Comparison of ENCODE assay signal across 17 cellular contexts in the genomic region with DNA sequence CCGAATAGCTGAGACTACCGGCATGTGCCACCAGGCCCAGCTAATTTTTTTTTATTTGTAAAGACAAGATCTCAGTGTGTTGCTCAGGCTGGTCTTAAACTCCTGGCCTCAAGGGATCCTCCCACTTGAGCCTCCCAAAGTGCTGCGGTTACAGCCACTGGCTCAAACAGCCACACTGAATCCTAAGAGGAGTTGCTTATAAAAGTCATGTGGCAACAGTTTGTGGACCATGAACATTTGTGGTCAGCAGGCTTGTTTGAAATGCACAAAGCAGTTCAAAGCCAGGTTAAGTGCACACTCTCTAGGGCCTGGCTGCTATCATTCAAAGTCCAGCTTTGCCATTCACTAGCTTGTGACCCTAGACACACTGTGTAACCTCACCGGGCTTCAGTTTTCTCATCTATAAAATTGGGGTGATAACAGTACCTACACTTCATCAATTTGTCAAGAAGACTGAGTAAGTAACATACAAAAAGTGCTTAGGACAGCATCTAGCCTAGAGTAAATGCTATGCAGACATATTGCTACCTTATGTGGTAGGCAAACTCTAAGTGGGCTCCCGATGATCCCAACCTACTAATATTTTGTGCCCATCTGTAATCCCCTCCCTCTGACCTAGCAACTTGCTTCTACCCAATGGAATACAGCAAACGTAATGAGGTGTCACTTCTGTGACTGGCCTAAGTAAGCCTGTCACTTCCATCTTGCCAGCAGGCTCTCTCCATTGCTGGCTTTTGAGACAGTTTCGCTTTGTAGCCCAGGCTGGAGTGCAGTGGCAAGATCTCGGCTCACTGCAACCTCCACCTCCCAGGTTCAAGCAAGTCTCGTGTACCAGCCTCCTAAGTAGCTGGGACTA.
A peak's percentile ranks its signal among the peaks of the same experiment; 100 is the strongest.
DNase-seq lines count a peak whose midpoint lies in the region; ATAC-seq and TF ChIP-seq lines count a peak whose summit lies in the region.
"Had no signal": no experiment of that assay in that cellular context is flagged by ENCODE, and none has a peak within 500 bp of the region (broad histone marks: within the 10 kb centered on the region; RNA-seq: fewer than 3 reads in every experiment).

No MANE protein-coding gene starts in this region.

- peak; percentile 25 for DNase-seq in RPMI7951 (ENCODE audit: low read depth)
- peak; percentile 53 for DNase-seq in choroid plexus epithelial cell (ENCODE audit: low read depth)
- no peak for DNase-seq in activated gamma-delta T cell (lab: John Stamatoyannopoulos, UW)
- DNase-seq in A673 (ENCODE audit: low spot score) = no peak
- DNase-seq in NCI-H2227 treated with DMSO at 0.1 percent for 48 hours (lab: John Stamatoyannopoulos, UW) = no peak
- DNase-seq in left lung = no peak
- DNase-seq: activated naive CD4-positive, alpha-beta T cell treated with anti-CD3 and anti-CD28 coated beads, Interleukin-2, amount 10 ng/mL, durations not matched to agents 7 days and 5 days; DND-41; heart right ventricle; mucosa of descending colon; NCI-H1417 treated with DMSO at 0.1 percent for 48 hours; NCI-H446; ovary; stimulated activated naive CD4-positive, alpha-beta T cell had no signal

- H3K27me3 ChIP-seq in BLaER1 (no peaks in the 10 kb centered on the region), A673 (replicated peaks; ENCODE audit: insufficient read depth, low read depth, low read length, poor library complexity) (no peaks in the 10 kb centered on the region), left lung (no peaks in the 10 kb centered on the region)
- H3K27me3 ChIP-seq: heart right ventricle, ovary had no signal

- H3K9me3 ChIP-seq in BLaER1 = no peaks in the 10 kb centered on the region
- no peaks in the 10 kb centered on the region for H3K9me3 ChIP-seq in A673 (ENCODE audit: low read depth, low read length, poor library complexity, severe bottlenecking)
- H3K9me3 ChIP-seq in left lung = no peaks in the 10 kb centered on the region
- H3K9me3 ChIP-seq: heart right ventricle, mucosa of descending colon, ovary had no signal

- intact Hi-C loops in A673 (cut with micrococcal nuclease; ENCODE audit: unreplicated experiment) = no loop called here
- intact Hi-C loops in left lung (cut with DNase I) = no loop called here

- peak overlapping the region in 2 of 3 experiments; percentile 41 to 43 for H3K27ac Mint-ChIP-seq in nephron
- H3K27ac Mint-ChIP-seq: activated naive CD4-positive, alpha-beta T cell treated with anti-CD3 and anti-CD28 coated beads, Interleukin-2, amount 10 ng/mL, durations not matched to agents 7 days and 5 days had no signal

- ATAC-seq in left lung = no peak
- ATAC-seq: heart right ventricle, mucosa of descending colon had no signal

- peaks cover 99% of the 10 kb centered on the region for H4K20me1 ChIP-seq in BLaER1

- no peak overlapping the region for H3K9ac ChIP-seq in BLaER1

- H3K9me3 Mint-ChIP-seq in nephron = no peaks in the 10 kb centered on the region
- H3K9me3 Mint-ChIP-seq: activated naive CD4-positive, alpha-beta T cell treated with anti-CD3 and anti-CD28 coated beads, Interleukin-2, amount 10 ng/mL, durations not matched to agents 7 days and 5 days; central memory CD8-positive, alpha-beta T cell had no signal

- peaks cover 70% of the 10 kb centered on the region for H3K4me1 ChIP-seq in BLaER1
- H3K4me1 ChIP-seq in A673 (ENCODE audit: insufficient read depth, low read length, poor library complexity, severe bottlenecking) = no peaks in the 10 kb centered on the region
- H3K4me1 ChIP-seq in left lung = no peaks in the 10 kb centered on the region

- CTCF ChIA-PET in A673 (lab: Charles Lee) = no interaction called here

- H3K36me3 ChIP-seq in BLaER1 (peaks cover 97% of the 10 kb centered on the region), A673 (ENCODE audit: insufficient read depth, low read length, poor library complexity, severe bottlenecking) (peaks cover 40% of the 10 kb centered on the region), left lung (peaks cover 0 to 100% of the 10 kb centered on the region in 2 donors)
- H3K36me3 ChIP-seq: ovary had no signal

- BruUV-seq in A673 (replicated peaks; lab: Mats Ljungman, UMichigan) = no TSS peak

- POLR2A ChIA-PET in A673 (lab: Charles Lee; ENCODE audit: low non-redundant PET) = no interaction called here

- no peak overlapping the region; the same call in 1 of the 2 replicates for H3K4me3 ChIP-seq in BLaER1
- H3K4me3 ChIP-seq in choroid plexus epithelial cell (ENCODE audit: low read depth, low read length) = no peak overlapping the region
- no peak overlapping the region for H3K4me3 ChIP-seq in A673 (ENCODE audit: low read depth, low read length, poor library complexity, severe bottlenecking)
- H3K4me3 ChIP-seq in left lung = no peak overlapping the region
- H3K4me3 ChIP-seq: heart right ventricle, mucosa of descending colon, ovary had no signal

- H3K27ac ChIP-seq in BLaER1 (peak overlapping the region; percentile 45), A673 (ENCODE audit: low read depth, low read length, poor library complexity, severe bottlenecking) (no peak overlapping the region), left lung (no peak overlapping the region)
- H3K27ac ChIP-seq: heart right ventricle, ovary had no signal

- peaks cover 74% of the 10 kb centered on the region for H3K36me3 Mint-ChIP-seq in nephron (ENCODE audit: low read depth)

- peak overlapping the region; percentile 59 for H3K4me2 ChIP-seq in BLaER1

- TF ChIP-seq CTCF in choroid plexus epithelial cell (conservative IDR thresholded peaks at IDR 0.05; ENCODE audit: low read depth, low read length) (no peak), nephron (IDR thresholded peaks at IDR 0.05; ENCODE audit: unreplicated experiment in 3 of 3) (no peak), A673 (conservative IDR thresholded peaks at IDR 0.05; ENCODE audit: low read depth, low read length) (no peak), left lung (IDR thresholded peaks at IDR 0.05) (no peak)

- H3K27me3 Mint-ChIP-seq in nephron (ENCODE audit: low read depth) = no peaks in the 10 kb centered on the region
- H3K27me3 Mint-ChIP-seq: activated naive CD4-positive, alpha-beta T cell treated with anti-CD3 and anti-CD28 coated beads, Interleukin-2, amount 10 ng/mL, durations not matched to agents 7 days and 5 days; central memory CD8-positive, alpha-beta T cell had no signal

- peaks cover 8% of the 10 kb centered on the region for H3K4me1 Mint-ChIP-seq in nephron
- H3K4me1 Mint-ChIP-seq: activated naive CD4-positive, alpha-beta T cell treated with anti-CD3 and anti-CD28 coated beads, Interleukin-2, amount 10 ng/mL, durations not matched to agents 7 days and 5 days; central memory CD8-positive, alpha-beta T cell had no signal

- H3K4me3 Mint-ChIP-seq in nephron = no peak overlapping the region
- H3K4me3 Mint-ChIP-seq: activated naive CD4-positive, alpha-beta T cell treated with anti-CD3 and anti-CD28 coated beads, Interleukin-2, amount 10 ng/mL, durations not matched to agents 7 days and 5 days; central memory CD8-positive, alpha-beta T cell had no signal

Comparison
In these comparisons a context has a peak if more than half of its experiments do, and no peak if none do; other contexts are left out.
1. DNase-seq: peak in RPMI7951 (single experiment) and choroid plexus epithelial cell (single experiment); none in activated gamma-delta T cell (single experiment), A673 (single experiment), NCI-H2227 treated with DMSO at 0.1 percent for 48 hours (single experiment) and left lung (0 of 2).